Comparison of ENCODE assay signal across 8 cellular contexts in genomic region chr5:40436535-40437237, GRCh38.
DNase-seq lines count a peak whose midpoint lies in the region; ATAC-seq and TF ChIP-seq lines count a peak whose summit lies in the region.

No MANE protein-coding gene starts in this region.

- no peaks in the 10 kb centered on the region for H3K4me1 ChIP-seq in foreskin keratinocyte

- H3K36me3 Mint-ChIP-seq in activated naive CD4-positive, alpha-beta T cell treated with anti-CD3 and anti-CD28 coated beads, Interleukin-2, amount 50 U/mL, for 72 hours, result peaks cover 0 to 8% of the 10 kb centered on the region in 2 donors

- ATAC-seq in GM19397 (IDR thresholded peaks at IDR 0.05; ENCODE audit: unreplicated experiment), result peak; percentile 60
- peak; percentile 76 for ATAC-seq in HG03432 (IDR thresholded peaks at IDR 0.05; ENCODE audit: unreplicated experiment)
- peak; percentile 72 to 76 for ATAC-seq in activated naive CD4-positive, alpha-beta T cell treated with anti-CD3 and anti-CD28 coated beads, Interleukin-2, amount 50 U/mL, for 72 hours
- no peak for ATAC-seq in foreskin keratinocyte

- peak; percentile 6 for DNase-seq in Ammon's horn (ENCODE audit: low spot score)
- peak; percentile 33 to 57 for DNase-seq in activated naive CD4-positive, alpha-beta T cell treated with anti-CD3 and anti-CD28 coated beads, Interleukin-2, amount 50 U/mL, for 72 hours (ENCODE audit: low spot score in 2 of 2)
- DNase-seq in NCI-H1694 treated with DMSO at 0.1 percent for 48 hours (lab: John Stamatoyannopoulos, UW), result no peak
- no peak for DNase-seq in foreskin keratinocyte
- DNase-seq in hippocampal formation (lab: John Stamatoyannopoulos, UW), result no peak
- no peak for DNase-seq in NCI-H1436 (lab: John Stamatoyannopoulos, UW)

- no peak for TF ChIP-seq CTCF in foreskin keratinocyte (conservative IDR thresholded peaks at IDR 0.05)

- no peaks in the 10 kb centered on the region for H3K27me3 ChIP-seq in foreskin keratinocyte

- H3K27ac Mint-ChIP-seq in activated naive CD4-positive, alpha-beta T cell treated with anti-CD3 and anti-CD28 coated beads, Interleukin-2, amount 50 U/mL, for 72 hours, result peak overlapping the region; percentile 88 to 96

- no peak overlapping the region for H3K27ac ChIP-seq in foreskin keratinocyte

- peaks cover 0 to 5% of the 10 kb centered on the region in 2 donors for H3K9me3 Mint-ChIP-seq in activated naive CD4-positive, alpha-beta T cell treated with anti-CD3 and anti-CD28 coated beads, Interleukin-2, amount 50 U/mL, for 72 hours

Comparison
In these comparisons a context has a peak if more than half of its experiments do, and no peak if none do; other contexts are left out.
1. DNase-seq: peak in Ammon's horn (single experiment) and activated naive CD4-positive, alpha-beta T cell treated with anti-CD3 and anti-CD28 coated beads, Interleukin-2, amount 50 U/mL, for 72 hours (2 of 2); none in NCI-H1694 treated with DMSO at 0.1 percent for 48 hours (single experiment), foreskin keratinocyte (0 of 2), hippocampal formation (0 of 2) and NCI-H1436 (single experiment).